ENCODE assay signal across 1 cellular context in the genomic region with DNA sequence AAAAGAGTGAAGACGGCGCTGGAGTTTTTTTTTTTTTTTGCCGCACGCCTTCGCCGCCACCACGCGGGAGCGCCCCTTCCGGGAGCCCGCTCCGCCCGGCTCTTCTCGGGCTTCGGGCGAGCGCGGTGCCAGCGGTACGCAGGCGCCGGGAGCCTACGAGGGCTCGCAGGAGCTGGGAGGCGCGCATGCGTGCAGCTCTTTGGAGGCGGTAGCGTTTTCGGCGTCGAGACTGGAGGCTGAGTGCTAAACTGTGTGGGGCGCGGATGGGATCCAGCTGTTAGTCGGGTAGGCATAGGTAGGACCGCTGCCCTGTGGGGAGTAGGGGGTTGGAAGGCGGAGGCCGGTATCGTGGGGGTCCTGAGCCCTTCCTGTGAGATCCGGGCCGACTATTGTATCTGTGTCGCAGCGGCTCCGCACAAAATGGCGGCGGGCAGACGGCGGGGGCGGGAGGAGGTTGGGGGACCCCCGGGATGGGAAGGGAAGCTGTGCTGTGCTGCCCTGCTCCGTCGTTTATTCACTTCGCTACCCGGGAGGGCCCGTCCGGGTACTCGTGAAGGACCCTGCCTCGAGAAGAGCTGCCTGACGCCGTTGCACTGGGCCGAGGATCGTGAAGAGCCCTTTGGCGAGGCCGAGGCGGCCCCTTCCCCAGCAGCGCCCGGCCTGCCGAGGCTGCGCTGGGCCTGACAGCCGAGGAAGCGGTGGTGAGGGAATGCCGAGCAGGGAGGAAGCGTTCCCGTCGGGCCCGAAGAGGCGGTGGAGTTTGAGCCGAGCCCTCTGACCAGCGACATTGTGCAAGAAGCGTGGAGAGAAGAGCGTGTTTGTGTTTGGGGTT.
TF ChIP-seq lines count a peak whose summit lies in the region.

A gene with protein sequence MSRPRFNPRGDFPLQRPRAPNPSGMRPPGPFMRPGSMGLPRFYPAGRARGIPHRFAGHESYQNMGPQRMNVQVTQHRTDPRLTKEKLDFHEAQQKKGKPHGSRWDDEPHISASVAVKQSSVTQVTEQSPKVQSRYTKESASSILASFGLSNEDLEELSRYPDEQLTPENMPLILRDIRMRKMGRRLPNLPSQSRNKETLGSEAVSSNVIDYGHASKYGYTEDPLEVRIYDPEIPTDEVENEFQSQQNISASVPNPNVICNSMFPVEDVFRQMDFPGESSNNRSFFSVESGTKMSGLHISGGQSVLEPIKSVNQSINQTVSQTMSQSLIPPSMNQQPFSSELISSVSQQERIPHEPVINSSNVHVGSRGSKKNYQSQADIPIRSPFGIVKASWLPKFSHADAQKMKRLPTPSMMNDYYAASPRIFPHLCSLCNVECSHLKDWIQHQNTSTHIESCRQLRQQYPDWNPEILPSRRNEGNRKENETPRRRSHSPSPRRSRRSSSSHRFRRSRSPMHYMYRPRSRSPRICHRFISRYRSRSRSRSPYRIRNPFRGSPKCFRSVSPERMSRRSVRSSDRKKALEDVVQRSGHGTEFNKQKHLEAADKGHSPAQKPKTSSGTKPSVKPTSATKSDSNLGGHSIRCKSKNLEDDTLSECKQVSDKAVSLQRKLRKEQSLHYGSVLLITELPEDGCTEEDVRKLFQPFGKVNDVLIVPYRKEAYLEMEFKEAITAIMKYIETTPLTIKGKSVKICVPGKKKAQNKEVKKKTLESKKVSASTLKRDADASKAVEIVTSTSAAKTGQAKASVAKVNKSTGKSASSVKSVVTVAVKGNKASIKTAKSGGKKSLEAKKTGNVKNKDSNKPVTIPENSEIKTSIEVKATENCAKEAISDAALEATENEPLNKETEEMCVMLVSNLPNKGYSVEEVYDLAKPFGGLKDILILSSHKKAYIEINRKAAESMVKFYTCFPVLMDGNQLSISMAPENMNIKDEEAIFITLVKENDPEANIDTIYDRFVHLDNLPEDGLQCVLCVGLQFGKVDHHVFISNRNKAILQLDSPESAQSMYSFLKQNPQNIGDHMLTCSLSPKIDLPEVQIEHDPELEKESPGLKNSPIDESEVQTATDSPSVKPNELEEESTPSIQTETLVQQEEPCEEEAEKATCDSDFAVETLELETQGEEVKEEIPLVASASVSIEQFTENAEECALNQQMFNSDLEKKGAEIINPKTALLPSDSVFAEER (N-terminal part only) (plus strand): TSS at position 202 of the 832 bp plus-strand sequence. CDS start 17,173 bp downstream, outside the sequence.

TF ChIP-seq in A549, 52 proteins besides CTCF, POLR2A, EP300 and RAD21 (continued from another document):
- TF ChIP-seq, protein P1, sequence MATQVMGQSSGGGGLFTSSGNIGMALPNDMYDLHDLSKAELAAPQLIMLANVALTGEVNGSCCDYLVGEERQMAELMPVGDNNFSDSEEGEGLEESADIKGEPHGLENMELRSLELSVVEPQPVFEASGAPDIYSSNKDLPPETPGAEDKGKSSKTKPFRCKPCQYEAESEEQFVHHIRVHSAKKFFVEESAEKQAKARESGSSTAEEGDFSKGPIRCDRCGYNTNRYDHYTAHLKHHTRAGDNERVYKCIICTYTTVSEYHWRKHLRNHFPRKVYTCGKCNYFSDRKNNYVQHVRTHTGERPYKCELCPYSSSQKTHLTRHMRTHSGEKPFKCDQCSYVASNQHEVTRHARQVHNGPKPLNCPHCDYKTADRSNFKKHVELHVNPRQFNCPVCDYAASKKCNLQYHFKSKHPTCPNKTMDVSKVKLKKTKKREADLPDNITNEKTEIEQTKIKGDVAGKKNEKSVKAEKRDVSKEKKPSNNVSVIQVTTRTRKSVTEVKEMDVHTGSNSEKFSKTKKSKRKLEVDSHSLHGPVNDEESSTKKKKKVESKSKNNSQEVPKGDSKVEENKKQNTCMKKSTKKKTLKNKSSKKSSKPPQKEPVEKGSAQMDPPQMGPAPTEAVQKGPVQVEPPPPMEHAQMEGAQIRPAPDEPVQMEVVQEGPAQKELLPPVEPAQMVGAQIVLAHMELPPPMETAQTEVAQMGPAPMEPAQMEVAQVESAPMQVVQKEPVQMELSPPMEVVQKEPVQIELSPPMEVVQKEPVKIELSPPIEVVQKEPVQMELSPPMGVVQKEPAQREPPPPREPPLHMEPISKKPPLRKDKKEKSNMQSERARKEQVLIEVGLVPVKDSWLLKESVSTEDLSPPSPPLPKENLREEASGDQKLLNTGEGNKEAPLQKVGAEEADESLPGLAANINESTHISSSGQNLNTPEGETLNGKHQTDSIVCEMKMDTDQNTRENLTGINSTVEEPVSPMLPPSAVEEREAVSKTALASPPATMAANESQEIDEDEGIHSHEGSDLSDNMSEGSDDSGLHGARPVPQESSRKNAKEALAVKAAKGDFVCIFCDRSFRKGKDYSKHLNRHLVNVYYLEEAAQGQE (IDR thresholded peaks at IDR 0.05), result no peak
- TF ChIP-seq JUN (IDR thresholded peaks at IDR 0.05), result peak; percentile 53 to 93; a peak in 3 of 5 replicates
- TF ChIP-seq SMC3 (IDR thresholded peaks at IDR 0.05), result peak; percentile 51; the same call in 2 of the 3 replicates
- TF ChIP-seq KDM5A (IDR thresholded peaks at IDR 0.05), result peak; percentile 41; the same call in 1 of the 2 replicates
